In genomic region chr2:210224660-210225460, GRCh38 we compare ENCODE assay signal across 8 cellular contexts. TPM values are rescaled to one million over a fixed set of nuclear protein-coding genes. Genes with fewer than 3 reads are reported as not detected.
DNase-seq lines count a peak whose midpoint lies in the region; FAIRE-seq and TF ChIP-seq lines count a peak whose summit lies in the region.

TSS of gene ACADL (minus strand) at chr2:210225447. CDS start at chr2:210225263, 184 bp downstream.

- DNase-seq in activated naive CD4-positive, alpha-beta T cell treated with anti-CD3 and anti-CD28 coated beads for 36 hours = peak; percentile 18
- no peak for DNase-seq in activated naive CD4-positive, alpha-beta T cell treated with Interleukin-2 at 50 U/mL for 16 hours
- DNase-seq in NCI-H1092 treated with DMSO at 0.1 percent for 48 hours (lab: John Stamatoyannopoulos, UW) (peak; percentile 24), breast epithelium (ENCODE audit: low spot score in 2 of 2) (peak in 1 of 2 donors; percentile 64), kidney (peak; percentile 88), NCI-H2107 (lab: John Stamatoyannopoulos, UW) (no peak), A172 (ENCODE audit: low spot score) (no peak)
- peak; percentile 32 for DNase-seq in stimulated activated CD8-positive, alpha-beta memory T cell treated with anti-CD3 and anti-CD28 coated beads, Interleukin-4, amount 100 ng/mL, for 48 hours

- H3K27me3 ChIP-seq in breast epithelium = peaks cover 0 to 30% of the 10 kb centered on the region in 2 donors

- intact Hi-C loops in activated naive CD4-positive, alpha-beta T cell treated with anti-CD3 and anti-CD28 coated beads for 36 hours (cut with micrococcal nuclease) = no loop called here
- intact Hi-C loops in breast epithelium (cut with DNase I; ENCODE audit: low total_unique reads) = no loop called here
- intact Hi-C loops in kidney (cut with DNase I) = no loop called here

- FAIRE-seq in kidney (lab: Jason Lieb, UNC) = no peak

- H3K9ac ChIP-seq in kidney (ENCODE audit: low read length in 2 of 2) = peak within 1 kb of the TSS; percentile 71 to 83

- TF ChIP-seq CTCF in breast epithelium (IDR thresholded peaks at IDR 0.05) (no peak), kidney (IDR thresholded peaks at IDR 0.05; ENCODE audit: borderline replicate concordance, extremely low read depth, insufficient read depth) (no peak)

- H3K4me3 ChIP-seq in breast epithelium = peak within 1 kb of the TSS; percentile 48 to 60 (median 55)
- peak within 1 kb of the TSS; percentile 77 to 84 for H3K4me3 ChIP-seq in kidney (ENCODE audit: low read length in 2 of 2)

- peaks cover 4% of the 10 kb centered on the region for H3K4me1 Mint-ChIP-seq in activated naive CD4-positive, alpha-beta T cell treated with anti-CD3 and anti-CD28 coated beads for 36 hours (ENCODE audit: low read depth)

- CTCF ChIA-PET in activated naive CD4-positive, alpha-beta T cell treated with anti-CD3 and anti-CD28 coated beads for 36 hours (lab: Charles Lee) = interaction anchor here (0.7 to 1.3 kb wide), 3 partner anchors 20 to 151 kb away, joined by 3 read pairs; no protein-coding TSS in a partner anchor

- H3K27ac Mint-ChIP-seq in activated naive CD4-positive, alpha-beta T cell treated with anti-CD3 and anti-CD28 coated beads for 36 hours = no peak within 1 kb of the TSS

- no peaks in the 10 kb centered on the region for H3K9me3 ChIP-seq in breast epithelium
- H3K9me3 ChIP-seq in kidney (ENCODE audit: control insufficient read depth in 1 of 2, low read length in 2 of 2) = no peaks in the 10 kb centered on the region

- H3K36me3 ChIP-seq in breast epithelium (no peaks in the 10 kb centered on the region), kidney (ENCODE audit: control insufficient read depth in 1 of 2, insufficient read depth in 2 of 2, low read length in 2 of 2) (no peaks in the 10 kb centered on the region)

- H3K27ac ChIP-seq in breast epithelium (no peak within 1 kb of the TSS), kidney (ENCODE audit: low read depth in 2 of 2, low read length in 2 of 2) (peak within 1 kb of the TSS; percentile 89 to 93)

- no peak for TF ChIP-seq POLR2A in breast epithelium (IDR thresholded peaks at IDR 0.05)

- H3K36me3 Mint-ChIP-seq in activated naive CD4-positive, alpha-beta T cell treated with anti-CD3 and anti-CD28 coated beads for 36 hours (ENCODE audit: low read depth) = no peaks in the 10 kb centered on the region

- peak within 1 kb of the TSS; percentile 37 for H3K4me3 Mint-ChIP-seq in activated naive CD4-positive, alpha-beta T cell treated with anti-CD3 and anti-CD28 coated beads for 36 hours

- no peaks in the 10 kb centered on the region for H3K4me1 ChIP-seq in breast epithelium
- peaks cover 0 to 4% of the 10 kb centered on the region in 2 donors for H3K4me1 ChIP-seq in kidney (ENCODE audit: control insufficient read depth in 1 of 2, insufficient read depth in 1 of 2, low read depth in 1 of 2, low read length in 2 of 2)

- no peaks in the 10 kb centered on the region for H3K9me3 Mint-ChIP-seq in activated naive CD4-positive, alpha-beta T cell treated with anti-CD3 and anti-CD28 coated beads for 36 hours

- H3K27me3 Mint-ChIP-seq in activated naive CD4-positive, alpha-beta T cell treated with anti-CD3 and anti-CD28 coated beads for 36 hours (ENCODE audit: low read depth) = peaks cover 40% of the 10 kb centered on the region

RNA-seq across cellular contexts. Expression of gene ACADL, which starts in this region (rescaled TPM):
- total RNA-seq in activated naive CD4-positive, alpha-beta T cell treated with anti-CD3 and anti-CD28 coated beads for 36 hours = not detected
- total RNA-seq in breast epithelium (10 to 100 TPM in 1 of 3 donors, 1 to 10 TPM in 2; 2.0 to 27.5 (median 2.5) TPM), kidney (21.1 TPM)
- 15.7 TPM for polyA plus RNA-seq in kidney (ENCODE audit: insufficient read depth, low read depth, low replicate concordance)
- not detected in 2 replicates for total RNA-seq in A172 (2014; rRNA removed; shearing (Covaris generic))

Comparison
In these comparisons a context has a peak if more than half of its experiments do, and no peak if none do; other contexts are left out.
1. Peak in DNase-seq in activated naive CD4-positive, alpha-beta T cell treated with anti-CD3 and anti-CD28 coated beads for 36 hours; RNA of the gene not detected or under 1 TPM.
2. DNase-seq: peak in NCI-H1092 treated with DMSO at 0.1 percent for 48 hours (single experiment), kidney (single experiment) and stimulated activated CD8-positive, alpha-beta memory T cell treated with anti-CD3 and anti-CD28 coated beads, Interleukin-4, amount 100 ng/mL, for 48 hours (single experiment); none in activated naive CD4-positive, alpha-beta T cell treated with Interleukin-2 at 50 U/mL for 16 hours (single experiment), NCI-H2107 (single experiment) and A172 (single experiment).
3. H3K27ac ChIP-seq: peak in kidney (2 of 2); none in breast epithelium (0 of 2).